In genomic region chr2:55620123-55620779, GRCh38 we compare ENCODE assay signal across 8 cellular contexts. TPM values are rescaled to one million over a fixed set of nuclear protein-coding genes. Genes with fewer than 3 reads are reported as not detected.
DNase-seq lines count a peak whose midpoint lies in the region; ATAC-seq and TF ChIP-seq lines count a peak whose summit lies in the region.

No MANE protein-coding gene starts in this region.

- intact Hi-C loops in left colon (cut with DNase I, micrococcal nuclease), result no loop called here

- in situ Hi-C loops in GM13976 (cut with MboI; ENCODE audit: low sequenced_read_pairs, unreplicated experiment), result no loop called here

- no peak overlapping the region for H3K4me3 ChIP-seq in fibroblast of the aortic adventitia (ENCODE audit: low read depth, low read length)

- TF ChIP-seq CTCF in GM13976 (IDR thresholded peaks at IDR 0.05; ENCODE audit: borderline replicate concordance, control extremely low read depth, extremely low read depth, insufficient read depth, missing control alignments), result peak; percentile 47
- peak; percentile 40 for TF ChIP-seq CTCF in fibroblast of the aortic adventitia (IDR thresholded peaks at IDR 0.05; ENCODE audit: insufficient read depth, low read length)

- DNase-seq in AML-193 (lab: John Stamatoyannopoulos, UW) (peak; percentile 8 to 16), GM13976 (ENCODE audit: low spot score) (peak; percentile 23), SHP77 (lab: John Stamatoyannopoulos, UW) (peak; percentile 42 to 57), fibroblast of the aortic adventitia (ENCODE audit: low read depth) (no peak), left colon (no peak), left lobe of liver (ENCODE audit: low spot score) (no peak)
- DNase-seq in central memory CD4-positive, alpha-beta T cell, result no peak

- no peak for ATAC-seq in HG03354 (IDR thresholded peaks at IDR 0.05; ENCODE audit: poor library complexity, severe bottlenecking, unreplicated experiment)
- no peak for ATAC-seq in left colon
- ATAC-seq in left lobe of liver, result no peak

RNA-seq across cellular contexts. Expression of gene PPP4R3B, which starts 2.8 kb away (rescaled TPM):
- total RNA-seq in fibroblast of the aortic adventitia (ENCODE audit: low replicate concordance), result 57.1 and 74.9 TPM in 2 replicates
- 10 to 100 TPM; 59.0 to 64.7 TPM for total RNA-seq in left colon
- 38.7 TPM for total RNA-seq in left lobe of liver

Comparison
In these comparisons a context has a peak if more than half of its experiments do, and no peak if none do; other contexts are left out.
1. DNase-seq: peak in AML-193 (2 of 2), GM13976 (single experiment) and SHP77 (2 of 2); none in fibroblast of the aortic adventitia (single experiment), central memory CD4-positive, alpha-beta T cell (single experiment), left colon (0 of 2) and left lobe of liver (single experiment).